ENCODE assay signal across 9 cellular contexts in genomic region chr1:155278689-155279160, GRCh38. TPM values are rescaled to one million over a fixed set of nuclear protein-coding genes. Genes with fewer than 3 reads are reported as not detected.
DNase-seq lines count a peak whose midpoint lies in the region; ATAC-seq and TF ChIP-seq lines count a peak whose summit lies in the region.
"Had no signal": no experiment of that assay in that cellular context is flagged by ENCODE, and none has a peak within 500 bp of the region (broad histone marks: within the 10 kb centered on the region; RNA-seq: fewer than 3 reads in every experiment).

No MANE protein-coding gene starts in this region.

- H3K27me3 Mint-ChIP-seq in activated naive CD4-positive, alpha-beta T cell treated with anti-CD3 and anti-CD28 coated beads for 36 hours (ENCODE audit: low read depth) = no peaks in the 10 kb centered on the region
- H3K27me3 Mint-ChIP-seq in T-cell = no peaks in the 10 kb centered on the region
- H3K27me3 Mint-ChIP-seq in stimulated activated naive B cell treated with anti-CD40 and anti-IgM and Interleukin-4, amounts not matched to agents 10 μg/mL and 1 μg/mL and 100 μg/mL, for 72 hours = no peaks in the 10 kb centered on the region

- no peak overlapping the region for H3K27ac ChIP-seq in foreskin keratinocyte

- no peak for DNase-seq in activated naive CD4-positive, alpha-beta T cell treated with anti-CD3 and anti-CD28 coated beads for 36 hours
- DNase-seq in activated naive CD4-positive, alpha-beta T cell (lab: John Stamatoyannopoulos, UW) = no peak
- no peak for DNase-seq in T-cell
- DNase-seq in foreskin keratinocyte = peak in 1 of 2 donors; percentile 32
- no peak for DNase-seq in stimulated activated naive B cell treated with anti-CD40 and anti-IgM and Interleukin-4, amounts not matched to agents 10 μg/mL and 1 μg/mL and 100 μg/mL, for 72 hours
- DNase-seq in SK-N-DZ (ENCODE audit: low spot score) = no peak
- DNase-seq in NK-92 treated with Interleukin-12 subunit alpha and Interleukin-12 subunit beta, amount 100 ng/mL, for 24 hours (lab: John Stamatoyannopoulos, UW) = no peak
- DNase-seq in NCI-H2029 (lab: John Stamatoyannopoulos, UW) = no peak

- no peak for TF ChIP-seq CTCF in foreskin keratinocyte (conservative IDR thresholded peaks at IDR 0.05)

- ATAC-seq in T-cell (replicated peaks in 1 of 4) (no peak), foreskin keratinocyte (peak; percentile 36)
- no peak for ATAC-seq in stimulated activated naive B cell treated with anti-CD40 and anti-IgM and Interleukin-4, amounts not matched to agents 10 μg/mL and 1 μg/mL and 100 μg/mL, for 72 hours (replicated peaks)

- POLR2A ChIA-PET in T-cell (lab: Charles Lee) = no interaction called here

- H3K36me3 Mint-ChIP-seq in activated naive CD4-positive, alpha-beta T cell treated with anti-CD3 and anti-CD28 coated beads for 36 hours (ENCODE audit: low read depth) = no peaks in the 10 kb centered on the region
- H3K36me3 Mint-ChIP-seq in T-cell = no peaks in the 10 kb centered on the region
- H3K36me3 Mint-ChIP-seq in stimulated activated naive B cell treated with anti-CD40 and anti-IgM and Interleukin-4, amounts not matched to agents 10 μg/mL and 1 μg/mL and 100 μg/mL, for 72 hours = peaks cover 0 to 3% of the 10 kb centered on the region in 2 donors

- CTCF ChIA-PET in activated naive CD4-positive, alpha-beta T cell treated with anti-CD3 and anti-CD28 coated beads for 36 hours (lab: Charles Lee) = interaction anchor here (0.6 to 2.3 kb wide), 5 partner anchors 10 to 323 kb away, joined by 3 to 14 read pairs (median 3); no protein-coding TSS in a partner anchor
- CTCF ChIA-PET in T-cell (lab: Charles Lee) = interaction anchor here (0.6 to 2.0 kb wide), 3 partner anchors 28 to 85 kb away, joined by 4 to 10 read pairs (median 8); no protein-coding TSS in a partner anchor

- no peak overlapping the region for H3K27ac Mint-ChIP-seq in activated naive CD4-positive, alpha-beta T cell treated with anti-CD3 and anti-CD28 coated beads for 36 hours
- H3K27ac Mint-ChIP-seq in T-cell = peak overlapping the region in 1 of 2 donors; percentile 31
- H3K27ac Mint-ChIP-seq in stimulated activated naive B cell treated with anti-CD40 and anti-IgM and Interleukin-4, amounts not matched to agents 10 μg/mL and 1 μg/mL and 100 μg/mL, for 72 hours = no peak overlapping the region

- peaks cover 19% of the 10 kb centered on the region for H3K4me1 Mint-ChIP-seq in activated naive CD4-positive, alpha-beta T cell treated with anti-CD3 and anti-CD28 coated beads for 36 hours (ENCODE audit: low read depth)
- H3K4me1 Mint-ChIP-seq in T-cell = peaks cover 22 to 28% (median 24%) of the 10 kb centered on the region in 3 donors
- H3K4me1 Mint-ChIP-seq in stimulated activated naive B cell treated with anti-CD40 and anti-IgM and Interleukin-4, amounts not matched to agents 10 μg/mL and 1 μg/mL and 100 μg/mL, for 72 hours = peaks cover 23 to 41% of the 10 kb centered on the region in 2 donors

- no peaks in the 10 kb centered on the region for H3K27me3 ChIP-seq in foreskin keratinocyte

- no peaks in the 10 kb centered on the region for H3K4me1 ChIP-seq in foreskin keratinocyte

- intact Hi-C loops in activated naive CD4-positive, alpha-beta T cell treated with anti-CD3 and anti-CD28 coated beads for 36 hours (cut with micrococcal nuclease) = loop anchor here (1.0 to 10.0 kb wide), 3 partner anchors 28 to 696 kb away; partner anchors contain the start of genes ARHGEF2 and ASH1L

- H3K4me3 Mint-ChIP-seq in activated naive CD4-positive, alpha-beta T cell treated with anti-CD3 and anti-CD28 coated beads for 36 hours = peak overlapping the region; percentile 62
- H3K4me3 Mint-ChIP-seq in T-cell = peak overlapping the region; percentile 67 to 70 (median 69)
- H3K4me3 Mint-ChIP-seq in stimulated activated naive B cell treated with anti-CD40 and anti-IgM and Interleukin-4, amounts not matched to agents 10 μg/mL and 1 μg/mL and 100 μg/mL, for 72 hours = peak overlapping the region; percentile 22 to 26

- H3K9me3 Mint-ChIP-seq in activated naive CD4-positive, alpha-beta T cell treated with anti-CD3 and anti-CD28 coated beads for 36 hours = no peaks in the 10 kb centered on the region
- H3K9me3 Mint-ChIP-seq in T-cell = no peaks in the 10 kb centered on the region
- H3K9me3 Mint-ChIP-seq in stimulated activated naive B cell treated with anti-CD40 and anti-IgM and Interleukin-4, amounts not matched to agents 10 μg/mL and 1 μg/mL and 100 μg/mL, for 72 hours = no peaks in the 10 kb centered on the region

RNA-seq across cellular contexts. Expression of gene HCN3, which starts 1.5 kb away (rescaled TPM):
- total RNA-seq in activated naive CD4-positive, alpha-beta T cell treated with anti-CD3 and anti-CD28 coated beads for 36 hours = 1 to 10 TPM in 1 of 2 experiments, under 1 TPM in 1; 0.79 to 1.6 TPM
- 1 to 10 TPM; 1.7 to 4.1 (median 4.0) TPM for total RNA-seq in T-cell
- 2.2 and 3.4 TPM in 2 replicates for total RNA-seq in foreskin keratinocyte
- polyA plus RNA-seq in foreskin keratinocyte = 2.3 and 2.4 TPM in 2 replicates
- 14.5 and 24.3 TPM in 2 replicates for polyA plus RNA-seq in SK-N-DZ (2014; cell fraction: cytosol; rRNA removed)
- 80.0 and 137 TPM in 2 replicates for polyA plus RNA-seq in SK-N-DZ (2014; cell fraction: nucleus; rRNA removed)

RNA-seq across cellular contexts. Expression of gene CLK2, which starts 5.4 kb away (rescaled TPM):
- 10 to 100 TPM; 52.6 to 54.5 TPM for total RNA-seq in activated naive CD4-positive, alpha-beta T cell treated with anti-CD3 and anti-CD28 coated beads for 36 hours
- total RNA-seq in T-cell (100 to 1,000 TPM in 3 of 5 donors, 10 to 100 TPM in 2; 76.4 to 123 (median 110) TPM), foreskin keratinocyte (31.5 and 34.0 TPM in 2 replicates)
- 25.5 and 28.3 TPM in 2 replicates for polyA plus RNA-seq in foreskin keratinocyte
- polyA plus RNA-seq in SK-N-DZ (2014; cell fraction: cytosol; rRNA removed) = 33.7 and 34.1 TPM in 2 replicates
- polyA plus RNA-seq in SK-N-DZ (2014; cell fraction: nucleus; rRNA removed) = 287 and 348 TPM in 2 replicates

RNA-seq across cellular contexts. Expression of gene SCAMP3, which starts 16.6 kb away (rescaled TPM):
- total RNA-seq in activated naive CD4-positive, alpha-beta T cell treated with anti-CD3 and anti-CD28 coated beads for 36 hours = 10 to 100 TPM; 80.3 to 82.9 TPM
- 100 to 1,000 TPM in 2 of 5 donors, 10 to 100 TPM in 3; 54.7 to 101 (median 97.4) TPM for total RNA-seq in T-cell
- total RNA-seq in foreskin keratinocyte = 46.0 and 53.4 TPM in 2 replicates
- 83.3 and 85.4 TPM in 2 replicates for polyA plus RNA-seq in foreskin keratinocyte
- polyA plus RNA-seq in SK-N-DZ (2014; cell fraction: cytosol; rRNA removed) = 52.0 and 61.2 TPM in 2 replicates
- 41.1 and 81.4 TPM in 2 replicates for polyA plus RNA-seq in SK-N-DZ (2014; cell fraction: nucleus; rRNA removed)

RNA-seq across cellular contexts. Expression of gene PKLR, which starts 22.5 kb away (rescaled TPM):
- total RNA-seq in activated naive CD4-positive, alpha-beta T cell treated with anti-CD3 and anti-CD28 coated beads for 36 hours = not detected
- total RNA-seq in T-cell = under 1 TPM in 2 of 5 donors, not detected in 3; 0.23 TPM
- 0.03 and 0.14 TPM in 2 replicates for total RNA-seq in foreskin keratinocyte
- 0.07 and 0.08 TPM in 2 replicates for polyA plus RNA-seq in foreskin keratinocyte
- polyA plus RNA-seq in SK-N-DZ (2014; cell fraction: cytosol; rRNA removed) = not detected in 2 replicates
- not detected in 2 replicates for polyA plus RNA-seq in SK-N-DZ (2014; cell fraction: nucleus; rRNA removed)
- total RNA-seq: posterior vena cava had no signal

RNA-seq across cellular contexts. Expression of gene ENTREP3, which starts 23.4 kb away (rescaled TPM):
- total RNA-seq in activated naive CD4-positive, alpha-beta T cell treated with anti-CD3 and anti-CD28 coated beads for 36 hours = 10 to 100 TPM; 32.1 to 32.8 TPM
- 10 to 100 TPM; 10.2 to 17.3 (median 15.5) TPM for total RNA-seq in T-cell
- total RNA-seq in foreskin keratinocyte = 23.4 and 23.6 TPM in 2 replicates
- 40.0 and 44.8 TPM in 2 replicates for polyA plus RNA-seq in foreskin keratinocyte
- 20.3 and 23.6 TPM in 2 replicates for polyA plus RNA-seq in SK-N-DZ (2014; cell fraction: cytosol; rRNA removed)
- polyA plus RNA-seq in SK-N-DZ (2014; cell fraction: nucleus; rRNA removed) = 72.0 and 119 TPM in 2 replicates
